ENCODE assay signal across 9 cellular contexts in genomic region chr17:28878981-28879380, GRCh38. TPM values are rescaled to one million over a fixed set of nuclear protein-coding genes. Genes with fewer than 3 reads are reported as not detected.
DNase-seq lines count a peak whose midpoint lies in the region; ATAC-seq and TF ChIP-seq lines count a peak whose summit lies in the region.
"Had no signal": no experiment of that assay in that cellular context is flagged by ENCODE, and none has a peak within 500 bp of the region (broad histone marks: within the 10 kb centered on the region; RNA-seq: fewer than 3 reads in every experiment).

No MANE protein-coding gene starts in this region.

- H3K27ac ChIP-seq in SJCRH30 (no peak overlapping the region), hepatocyte (no peak overlapping the region)
- H3K27ac ChIP-seq: heart left ventricle had no signal

- H3K4me3 ChIP-seq in HFF-Myc (replicated peaks; ENCODE audit: low read depth, low read length) (no peak overlapping the region), SJCRH30 (no peak overlapping the region), hepatocyte (no peak overlapping the region)
- H3K4me3 ChIP-seq: heart left ventricle had no signal

- no peak overlapping the region for H3K4me2 ChIP-seq in hepatocyte

- H3K36me3 ChIP-seq in SJCRH30 (no peaks in the 10 kb centered on the region; the same call in 1 of the 2 replicates), hepatocyte (replicated peaks; ENCODE audit: insufficient read depth, low read depth) (no peaks in the 10 kb centered on the region)

- ATAC-seq in HG02571 (IDR thresholded peaks at IDR 0.05; ENCODE audit: unreplicated experiment) (no peak), GM18873 (IDR thresholded peaks at IDR 0.05; ENCODE audit: low FRiP score, unreplicated experiment) (no peak), GM19397 (IDR thresholded peaks at IDR 0.05; ENCODE audit: unreplicated experiment) (no peak)

- TF ChIP-seq CTCF in HFF-Myc (IDR thresholded peaks at IDR 0.05; ENCODE audit: low read depth, low read length, missing control alignments) (peak; percentile 49), hepatocyte (IDR thresholded peaks at IDR 0.05; ENCODE audit: poor library complexity) (peak; percentile 50)

- no peaks in the 10 kb centered on the region for H3K9me2 ChIP-seq in hepatocyte (replicated peaks; ENCODE audit: insufficient read depth)

- H4K20me1 ChIP-seq in hepatocyte (ENCODE audit: insufficient read depth, poor library complexity, severe bottlenecking), result no peaks in the 10 kb centered on the region

- H3K9me3 ChIP-seq in SJCRH30 (replicated peaks), result no peaks in the 10 kb centered on the region
- H3K9me3 ChIP-seq in hepatocyte (ENCODE audit: low read depth), result no peaks in the 10 kb centered on the region
- H3K9me3 ChIP-seq: heart left ventricle had no signal

- H3K27me3 ChIP-seq in SJCRH30, result no peaks in the 10 kb centered on the region
- no peaks in the 10 kb centered on the region for H3K27me3 ChIP-seq in hepatocyte
- H3K27me3 ChIP-seq: heart left ventricle had no signal

- 65% methylated on average over 4 of the region's 4 CpGs for WGBS in hepatocyte (ENCODE audit: low lambda C conversion rate, missing lambda C conversion rate)

- DNase-seq in COR-L47 (lab: John Stamatoyannopoulos, UW) (peak; percentile 76), HFF-Myc (ENCODE audit: extremely low read depth, low read depth) (no peak), SJCRH30 (peak; percentile 38 to 58), hepatocyte (ENCODE audit: low spot score) (peak; percentile 69), KG1 (lab: John Stamatoyannopoulos, UW) (no peak)
- DNase-seq: heart left ventricle had no signal

- no peak overlapping the region for H2AFZ ChIP-seq in hepatocyte

- H3K4me1 ChIP-seq in SJCRH30 (no peaks in the 10 kb centered on the region), hepatocyte (ENCODE audit: insufficient read depth) (no peaks in the 10 kb centered on the region)
- H3K4me1 ChIP-seq: heart left ventricle had no signal

- no peaks in the 10 kb centered on the region for H3K79me2 ChIP-seq in hepatocyte

RNA-seq across cellular contexts. Expression of gene FLOT2, which starts 18.6 kb away (rescaled TPM):
- 44.7 and 46.4 TPM in 2 replicates for total RNA-seq in SJCRH30 (2014; rRNA removed; shearing (Covaris generic))
- 31.8 and 42.0 TPM in 2 replicates for total RNA-seq in hepatocyte
- 56.4 and 64.0 TPM in 2 replicates for polyA plus RNA-seq in hepatocyte

RNA-seq across cellular contexts. Expression of gene DHRS13, which starts 23.9 kb away (rescaled TPM):
- total RNA-seq in SJCRH30 (2014; rRNA removed; shearing (Covaris generic)), result 25.6 and 27.0 TPM in 2 replicates
- total RNA-seq in hepatocyte, result 14.9 and 22.4 TPM in 2 replicates
- polyA plus RNA-seq in hepatocyte, result 10.8 and 15.4 TPM in 2 replicates

RNA-seq across cellular contexts. Expression of gene ERAL1, which starts 24.2 kb away (rescaled TPM):
- total RNA-seq in SJCRH30 (2014; rRNA removed; shearing (Covaris generic)), result 58.2 and 63.5 TPM in 2 replicates
- total RNA-seq in hepatocyte, result 30.0 and 42.8 TPM in 2 replicates
- polyA plus RNA-seq in hepatocyte, result 56.2 and 77.1 TPM in 2 replicates

RNA-seq across cellular contexts. Expression of gene FAM222B, which starts 36.4 kb away (rescaled TPM):
- 17.4 and 22.8 TPM in 2 replicates for total RNA-seq in SJCRH30 (2014; rRNA removed; shearing (Covaris generic))
- 7.9 and 10.3 TPM in 2 replicates for total RNA-seq in hepatocyte
- 28.5 and 36.0 TPM in 2 replicates for polyA plus RNA-seq in hepatocyte

Comparison
In these comparisons a context has a peak if more than half of its experiments do, and no peak if none do; other contexts are left out.
1. DNase-seq: peak in COR-L47 (single experiment), SJCRH30 (2 of 2) and hepatocyte (single experiment); none in HFF-Myc (single experiment) and KG1 (single experiment).